Comparison of ENCODE assay signal across 8 cellular contexts in the genomic region with DNA sequence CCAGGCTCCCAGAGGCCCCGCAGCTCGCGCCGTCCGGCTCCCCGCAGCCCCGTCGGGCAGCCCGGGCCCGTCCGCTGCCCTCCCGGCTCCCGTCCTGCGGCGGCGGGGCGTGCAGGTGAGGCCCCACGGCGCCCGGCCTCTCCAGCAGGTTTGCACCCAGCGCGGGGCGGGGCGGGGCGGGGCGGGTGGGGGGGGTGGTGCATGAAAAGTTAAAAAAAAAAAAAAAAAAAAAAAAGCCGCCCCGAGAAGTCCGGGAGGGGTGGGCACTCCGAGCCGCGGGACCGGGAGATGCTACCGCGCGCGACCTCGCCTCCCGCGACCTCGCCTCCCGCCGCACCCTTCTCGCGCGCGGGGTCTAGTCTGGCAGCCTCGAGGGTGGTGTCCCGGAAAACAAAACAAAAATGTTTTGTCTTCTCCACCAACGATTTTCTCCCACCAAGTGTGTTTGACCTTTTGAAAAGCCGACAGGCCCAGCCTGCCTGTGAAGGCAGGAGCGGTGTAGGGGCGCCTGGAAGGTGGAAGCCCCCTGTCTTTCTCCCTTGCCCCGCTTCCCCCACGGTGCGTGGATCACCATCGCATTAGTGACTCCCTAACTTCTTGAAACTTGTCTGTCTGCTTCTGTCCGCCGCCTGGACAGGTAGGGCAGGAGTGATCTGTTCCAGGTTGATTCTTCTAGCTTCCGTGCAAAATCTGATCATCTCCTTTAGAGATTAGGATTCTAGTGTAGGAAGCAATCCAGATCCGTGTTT. TPM values are rescaled to one million over a fixed set of nuclear protein-coding genes. Genes with fewer than 3 reads are reported as not detected.
DNase-seq lines count a peak whose midpoint lies in the region; ATAC-seq and TF ChIP-seq lines count a peak whose summit lies in the region.

No MANE protein-coding gene starts in this region.

- no peaks in the 10 kb centered on the region for H3K79me2 ChIP-seq in PC-9 (ENCODE audit: low read depth)

- H3K27ac ChIP-seq in PC-9 (no peak overlapping the region), duodenal mucosa (ENCODE audit: low read depth, low read length) (no peak overlapping the region)

- peak; percentile 65 for DNase-seq in NCI-H2171 (lab: John Stamatoyannopoulos, UW)
- no peak for DNase-seq in NCI-H2171 treated with DMSO at 0.1 percent for 48 hours (lab: John Stamatoyannopoulos, UW)
- no peak for DNase-seq in PC-9
- DNase-seq in OCI-M1 (lab: John Stamatoyannopoulos, UW): no peak
- no peak for DNase-seq in KG1 (lab: John Stamatoyannopoulos, UW)

- intact Hi-C loops in PC-9 (cut with micrococcal nuclease; ENCODE audit: unreplicated experiment): loop anchor here (5.0 kb wide), 1 partner anchor 89 kb away; no protein-coding TSS in a partner anchor

- POLR2A ChIA-PET in PC-9 (lab: Charles Lee; ENCODE audit: unreplicated experiment): interaction anchor here (0.6 to 0.7 kb wide), 4 partner anchors 9 to 322 kb away, joined by 3 to 5 read pairs (median 4); no protein-coding TSS in a partner anchor

- peaks cover 6% of the 10 kb centered on the region; the same call in 1 of the 2 replicates for H3K4me1 ChIP-seq in PC-9 (replicated peaks; ENCODE audit: insufficient read depth)
- H3K4me1 ChIP-seq in duodenal mucosa (ENCODE audit: control insufficient read depth in 1 of 2, insufficient read depth in 2 of 2, low read length in 2 of 2): peaks cover 30 to 31% of the 10 kb centered on the region in 2 donors
- H3K4me1 ChIP-seq in mucosa of stomach (ENCODE audit: control insufficient read depth, insufficient read depth, low read length): peaks cover 33% of the 10 kb centered on the region

- ATAC-seq in GM19463 (IDR thresholded peaks at IDR 0.05; ENCODE audit: unreplicated experiment): no peak

- H3K9me3 ChIP-seq in PC-9 (ENCODE audit: insufficient read depth, low read depth) (no peaks in the 10 kb centered on the region), duodenal mucosa (ENCODE audit: control insufficient read depth in 1 of 2, low read length in 2 of 2) (no peaks in the 10 kb centered on the region), mucosa of stomach (ENCODE audit: control insufficient read depth, low read length) (no peaks in the 10 kb centered on the region)

- no peaks in the 10 kb centered on the region for H3F3A ChIP-seq in PC-9 (ENCODE audit: insufficient read depth, low read depth)

- H3K27me3 ChIP-seq in PC-9 (ENCODE audit: insufficient read depth, low read depth): no peaks in the 10 kb centered on the region
- H3K27me3 ChIP-seq in duodenal mucosa (ENCODE audit: control insufficient read depth in 1 of 2, insufficient read depth in 2 of 2, low read length in 2 of 2): no peaks in the 10 kb centered on the region
- no peaks in the 10 kb centered on the region for H3K27me3 ChIP-seq in mucosa of stomach (ENCODE audit: control insufficient read depth, insufficient read depth, low read length)

- BruUV-seq in PC-9 (replicated peaks; lab: Mats Ljungman, UMichigan): TSS peak; percentile 48

- CTCF ChIA-PET in PC-9 (lab: Charles Lee): interaction anchor here (0.6 kb wide), 2 partner anchors 170 to 178 kb away, joined by 3 to 9 read pairs; no protein-coding TSS in a partner anchor

- H3K9me2 ChIP-seq in PC-9 (ENCODE audit: insufficient read depth): no peaks in the 10 kb centered on the region

- H3K9ac ChIP-seq in duodenal mucosa (ENCODE audit: low read depth in 1 of 2, low read length in 2 of 2): peak overlapping the region; percentile 73 to 77
- H3K9ac ChIP-seq in mucosa of stomach (ENCODE audit: low read length): peak overlapping the region; percentile 80

- peak overlapping the region; percentile 74 for H3K4me3 ChIP-seq in PC-9
- H3K4me3 ChIP-seq in duodenal mucosa (ENCODE audit: low read depth in 1 of 2, low read length in 2 of 2): peak overlapping the region; percentile 79 to 82
- H3K4me3 ChIP-seq in mucosa of stomach (ENCODE audit: low read length): peak overlapping the region; percentile 91

- no peak for TF ChIP-seq CTCF in PC-9 (conservative IDR thresholded peaks at IDR 0.05)

- peak overlapping the region; percentile 82 for H2AFZ ChIP-seq in PC-9

- no peaks in the 10 kb centered on the region for H4K20me1 ChIP-seq in PC-9 (ENCODE audit: insufficient read depth)

- peak overlapping the region; percentile 93 for H3K4me2 ChIP-seq in PC-9

- H3K36me3 ChIP-seq in PC-9 (ENCODE audit: low read depth): no peaks in the 10 kb centered on the region
- no peaks in the 10 kb centered on the region for H3K36me3 ChIP-seq in duodenal mucosa (ENCODE audit: control insufficient read depth in 1 of 2, insufficient read depth in 2 of 2, low read length in 2 of 2)
- H3K36me3 ChIP-seq in mucosa of stomach (ENCODE audit: control insufficient read depth, insufficient read depth, low read length): no peaks in the 10 kb centered on the region

RNA-seq across cellular contexts. Expression of a gene that starts 0.5 kb away (rescaled TPM):
- total RNA-seq in PC-9 (2021): 21.9 and 27.4 TPM in 2 replicates

RNA-seq across cellular contexts. Expression of a gene that starts 52.7 kb away (rescaled TPM):
- 0.20 and 0.50 TPM in 2 replicates for total RNA-seq in PC-9 (2021)
